Comparison of ENCODE assay signal across 17 cellular contexts in genomic region chr9:34927061-34927460, GRCh38. TPM values are rescaled to one million over a fixed set of nuclear protein-coding genes. Genes with fewer than 3 reads are reported as not detected.
"Had no signal": no experiment of that assay in that cellular context is flagged by ENCODE, and none has a peak within 500 bp of the region (broad histone marks: within the 10 kb centered on the region; RNA-seq: fewer than 3 reads in every experiment).

No MANE protein-coding gene starts in this region.

- H3K27me3 ChIP-seq: ascending aorta had no signal

- DNase-seq: activated CD4-positive, alpha-beta T cell treated with anti-CD3 and anti-CD28 coated beads, Interleukin-2, amount 10 ng/mL, durations not matched to agents 7 days and 5 days; activated CD4-positive, CD25-positive, alpha-beta regulatory T cell; activated CD8-positive, alpha-beta memory T cell treated with anti-CD3 and anti-CD28 coated beads for 24 hours; activated naive CD4-positive, alpha-beta T cell; erythroblast; kidney; left lung; mammary epithelial cell; natural killer cell; spleen; upper lobe of right lung had no signal

- H3K27ac Mint-ChIP-seq: activated CD4-positive, alpha-beta T cell treated with anti-CD3 and anti-CD28 coated beads, Interleukin-2, amount 10 ng/mL, durations not matched to agents 7 days and 5 days; activated T-helper 1 cell treated with anti-CD3 and anti-CD28 coated beads, Interleukin-12 subunit alpha, Interleukin-12 subunit beta, Interleukin-2, Interleukin-4 antibody, amounts not matched to agents 30 ng/mL and 10 ng/mL and 1 ng/mL, durations not matched to agents 14 hours and 24 hours and 36 hours; natural killer cell; stimulated activated naive CD8-positive, alpha-beta T cell treated with anti-CD3 and anti-CD28 coated beads, Interleukin-15, Interleukin-2, amounts not matched to agents 100 ng/mL and 50 ng/mL, for 24 hours had no signal

- H3K4me3 ChIP-seq: ascending aorta, left lung, spleen, thoracic aorta, upper lobe of right lung had no signal

- ATAC-seq: left lung, natural killer cell, sciatic nerve, upper lobe of right lung had no signal

- H3K4me1 Mint-ChIP-seq: activated CD4-positive, alpha-beta T cell treated with anti-CD3 and anti-CD28 coated beads, Interleukin-2, amount 10 ng/mL, durations not matched to agents 7 days and 5 days; natural killer cell had no signal

- H3K4me3 Mint-ChIP-seq: activated CD4-positive, alpha-beta T cell treated with anti-CD3 and anti-CD28 coated beads, Interleukin-2, amount 10 ng/mL, durations not matched to agents 7 days and 5 days; activated T-helper 1 cell treated with anti-CD3 and anti-CD28 coated beads, Interleukin-12 subunit alpha, Interleukin-12 subunit beta, Interleukin-2, Interleukin-4 antibody, amounts not matched to agents 30 ng/mL and 10 ng/mL and 1 ng/mL, durations not matched to agents 14 hours and 24 hours and 36 hours; natural killer cell; stimulated activated naive CD8-positive, alpha-beta T cell treated with anti-CD3 and anti-CD28 coated beads, Interleukin-15, Interleukin-2, amounts not matched to agents 100 ng/mL and 50 ng/mL, for 24 hours had no signal

- H3K36me3 ChIP-seq: ascending aorta, left lung, spleen, thoracic aorta, upper lobe of right lung had no signal

- FAIRE-seq: kidney had no signal

- H3K27ac ChIP-seq: ascending aorta, left lung, spleen, thoracic aorta, upper lobe of right lung had no signal

RNA-seq across cellular contexts. Expression of gene PHF24, which starts 31.0 kb away (rescaled TPM):
- total RNA-seq: activated CD4-positive, alpha-beta T cell treated with anti-CD3 and anti-CD28 coated beads, Interleukin-2, amount 10 ng/mL, durations not matched to agents 7 days and 5 days; ascending aorta; natural killer cell; pulmonary artery endothelial cell had no signal
